10 cellular contexts compared by ENCODE assay signal in genomic region chr15:30895461-30896210, GRCh38.
"Had no signal": no experiment of that assay in that cellular context is flagged by ENCODE, and none has a peak within 500 bp of the region (broad histone marks: within the 10 kb centered on the region; RNA-seq: fewer than 3 reads in every experiment).

No MANE protein-coding gene starts in this region.

- H3K27ac Mint-ChIP-seq: HFFc6, IgD-negative memory B cell had no signal

- H3K4me3 ChIP-seq: HAP-1 had no signal

- H3K9me3 Mint-ChIP-seq: HFFc6, IgD-negative memory B cell had no signal

- ATAC-seq: HCT116, HepG2 had no signal

- H3K4me1 ChIP-seq: HAP-1 had no signal

- H3K36me3 Mint-ChIP-seq: IgD-negative memory B cell had no signal

- H3K4me3 Mint-ChIP-seq: HFFc6, IgD-negative memory B cell had no signal

- H3K27me3 Mint-ChIP-seq: IgD-negative memory B cell had no signal

- H3K27ac ChIP-seq: HL-60, KMS-11 had no signal

- DNase-seq: GOT3, H7, HFFc6, KBM-7 had no signal

- H3K36me3 ChIP-seq: HAP-1 had no signal

- H3K9me3 ChIP-seq: HAP-1 had no signal
